ENCODE assay signal across 26 cellular contexts in the genomic region with DNA sequence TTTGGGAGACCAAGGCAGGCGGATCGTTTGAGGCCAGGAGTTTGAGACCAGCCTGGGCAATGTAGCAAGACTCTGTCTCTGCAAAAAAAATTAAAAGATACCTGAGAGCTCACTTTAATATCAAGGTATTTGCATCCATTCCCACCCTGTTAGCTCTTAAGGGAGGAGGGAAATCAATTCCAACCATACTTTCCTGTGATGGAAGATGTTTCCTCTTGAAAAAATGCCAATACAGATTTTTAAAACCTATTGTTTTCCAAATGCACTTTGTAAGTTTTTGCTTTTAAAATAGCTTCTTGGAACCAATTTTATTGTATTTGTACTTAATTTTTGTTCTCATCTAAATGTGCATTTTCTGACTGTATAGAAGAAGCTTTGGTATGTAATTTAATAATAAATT. TPM values are rescaled to one million over a fixed set of nuclear protein-coding genes. Genes with fewer than 3 reads are reported as not detected.
DNase-seq lines count a peak whose midpoint lies in the region; ATAC-seq, FAIRE-seq and TF ChIP-seq lines count a peak whose summit lies in the region.
"Had no signal": no experiment of that assay in that cellular context is flagged by ENCODE, and none has a peak within 500 bp of the region (broad histone marks: within the 10 kb centered on the region; RNA-seq: fewer than 3 reads in every experiment).

No MANE protein-coding gene starts in this region.

- no peaks in the 10 kb centered on the region for H3K4me1 Mint-ChIP-seq in memory B cell
- H3K4me1 Mint-ChIP-seq in natural killer cell: no peaks in the 10 kb centered on the region
- H3K4me1 Mint-ChIP-seq: B cell had no signal

- H3K9ac ChIP-seq in endothelial cell of umbilical vein (replicated peaks; ENCODE audit: extremely low read depth, insufficient read depth, low read length): no peak overlapping the region
- H3K9ac ChIP-seq: BLaER1 treated with 17β-estradiol and CSF1 and Interleukin-3, amounts not matched to agents 10 nM and 100 nM had no signal

- no peak overlapping the region for H3K4me3 ChIP-seq in A549
- H3K4me3 ChIP-seq in endothelial cell of umbilical vein (replicated peaks in 1 of 3; ENCODE audit: insufficient read depth in 1 of 3, low read depth in 1 of 3, low read length in 3 of 3): no peak overlapping the region
- H3K4me3 ChIP-seq: BLaER1 treated with 17β-estradiol and CSF1 and Interleukin-3, amounts not matched to agents 10 nM and 100 nM; GM12878 had no signal

- no peak overlapping the region for H3K4me3 Mint-ChIP-seq in memory B cell
- H3K4me3 Mint-ChIP-seq in natural killer cell: no peak overlapping the region
- H3K4me3 Mint-ChIP-seq: B cell; CD4-positive, alpha-beta T cell; CD8-positive, alpha-beta T cell had no signal

- FAIRE-seq in A549 (lab: Jason Lieb, UNC) (peak; percentile 56), endothelial cell of umbilical vein (lab: Jason Lieb, UNC) (peak; percentile 59)
- FAIRE-seq: A204.1, GM12878, GM12892, GM18507 had no signal

- CTCF ChIA-PET in A549 (lab: Yijun Ruan, JAX): interaction anchor here (0.9 to 2.8 kb wide), 3 partner anchors 9 to 49 kb away, joined by 3 to 10 read pairs (median 6); partner anchors contain the start of gene GOSR1
- CTCF ChIA-PET in endothelial cell of umbilical vein (lab: Charles Lee): interaction anchor here (1.0 to 2.2 kb wide), 5 partner anchors 12 to 189 kb away, joined by 3 to 5 read pairs (median 3); no protein-coding TSS in a partner anchor

- intact Hi-C loops in endothelial cell of umbilical vein (cut with micrococcal nuclease) (no loop called here), natural killer cell (cut with micrococcal nuclease) (no loop called here)

- no peaks in the 10 kb centered on the region for H3K27me3 Mint-ChIP-seq in memory B cell
- no peaks in the 10 kb centered on the region for H3K27me3 Mint-ChIP-seq in natural killer cell (ENCODE audit: low read depth in 2 of 2)
- H3K27me3 Mint-ChIP-seq: B cell; CD4-positive, alpha-beta T cell had no signal

- peaks cover 3 to 10% of the 10 kb centered on the region in 2 experiments for H3K36me3 ChIP-seq in endothelial cell of umbilical vein (ENCODE audit: control insufficient read depth in 2 of 2, extremely low read depth in 1 of 2, insufficient read depth in 2 of 2, low read length in 2 of 2)

- H3K4me2 ChIP-seq in A549 (no peak overlapping the region), endothelial cell of umbilical vein (ENCODE audit: insufficient read depth, low read length) (no peak overlapping the region)
- H3K4me2 ChIP-seq: BLaER1 treated with 17β-estradiol and CSF1 and Interleukin-3, amounts not matched to agents 10 nM and 100 nM had no signal

- no peak for TF ChIP-seq EP300 in A549 (IDR thresholded peaks at IDR 0.05)

- ATAC-seq in A549: no peak
- no peak for ATAC-seq in memory B cell (ENCODE audit: low read depth)
- no peak for ATAC-seq in natural killer cell
- ATAC-seq: CD8-positive, alpha-beta T cell; GM12878 had no signal

- DNase-seq in A549 (ENCODE audit: low read depth in 1 of 2, low spot score in 1 of 2) (no peak), dermis blood vessel endothelial cell (peak; percentile 69), endothelial cell of umbilical vein (ENCODE audit: low read depth, low spot score) (peak; percentile 69), memory B cell (ENCODE audit: low spot score in 2 of 2) (no peak), NCI-H345 treated with DMSO at 0.1 percent for 48 hours (lab: John Stamatoyannopoulos, UW; ENCODE audit: unreplicated experiment) (no peak), SIG-M5 treated with dmso at 0.1 percent for 504 hours (lab: John Stamatoyannopoulos, UW; ENCODE audit: unreplicated experiment) (no peak), natural killer cell (no peak)
- DNase-seq: 8988T; AML-193; CD4-positive, alpha-beta T cell; CD8-positive, alpha-beta T cell; COR-L47; DMS 273 treated with DMSO at 0.1 percent for 48 hours; DMS153; DMS53; DMS79; DND-41; EL; GDM1 had no signal

- no peak for TF ChIP-seq RAD21 in A549 (conservative IDR thresholded peaks at IDR 0.05 in 1 of 2, IDR thresholded peaks at IDR 0.05 in 1 of 2)

- H3K27ac Mint-ChIP-seq in memory B cell: peak overlapping the region; percentile 41
- H3K27ac Mint-ChIP-seq in natural killer cell: no peak overlapping the region
- H3K27ac Mint-ChIP-seq: B cell; CD4-positive, alpha-beta T cell; CD8-positive, alpha-beta T cell had no signal

- no peak for TF ChIP-seq POLR2A in A549 (IDR thresholded peaks at IDR 0.05; ENCODE audit: low read length)
- TF ChIP-seq POLR2A in endothelial cell of umbilical vein (IDR thresholded peaks at IDR 0.05; ENCODE audit: low read depth, low read length): no peak

- TF ChIP-seq CTCF in A549 (IDR thresholded peaks at IDR 0.05) (no peak), endothelial cell of umbilical vein (IDR thresholded peaks at IDR 0.05; ENCODE audit: extremely low read depth in 1 of 2, insufficient read depth in 1 of 2, low read depth in 1 of 2, low read length in 2 of 2) (no peak), natural killer cell (IDR thresholded peaks at IDR 0.05) (no peak)

- H3K36me3 Mint-ChIP-seq in memory B cell: peaks cover 14% of the 10 kb centered on the region
- no peaks in the 10 kb centered on the region for H3K36me3 Mint-ChIP-seq in natural killer cell

- no peaks in the 10 kb centered on the region for H3K79me2 ChIP-seq in endothelial cell of umbilical vein (ENCODE audit: control insufficient read depth, insufficient read depth, low read length)

- dilution Hi-C loops in endothelial cell of umbilical vein (cut with MboI; ENCODE audit: extremely low pct_ligation_motif_present, low sequenced_read_pairs): no loop called here

- BruUV-seq in endothelial cell of umbilical vein (replicated peaks; lab: Mats Ljungman, UMichigan): no TSS peak

- WGBS in A549 (ENCODE audit: missing lambda C conversion rate): 90% methylated on average over 2 of the region's 2 CpGs

- no peaks in the 10 kb centered on the region for H3K9me3 Mint-ChIP-seq in memory B cell
- no peaks in the 10 kb centered on the region for H3K9me3 Mint-ChIP-seq in natural killer cell
- H3K9me3 Mint-ChIP-seq: CD4-positive, alpha-beta T cell; CD8-positive, alpha-beta T cell had no signal

- H2AFZ ChIP-seq in endothelial cell of umbilical vein (ENCODE audit: low read depth, low read length): no peak overlapping the region

- H3K9me1 ChIP-seq in endothelial cell of umbilical vein (replicated peaks; ENCODE audit: control insufficient read depth, extremely low read depth, insufficient read depth, low read length): no peaks in the 10 kb centered on the region

- H3K27ac ChIP-seq in A549 (no peak overlapping the region), endothelial cell of umbilical vein (ENCODE audit: insufficient read depth, low read depth, low read length) (no peak overlapping the region)
- H3K27ac ChIP-seq: BLaER1 treated with 17β-estradiol and CSF1 and Interleukin-3, amounts not matched to agents 10 nM and 100 nM; C4-2B had no signal

- POLR2A ChIA-PET in A549 (lab: Yijun Ruan, JAX) (no interaction called here), endothelial cell of umbilical vein (lab: Charles Lee) (no interaction called here)

- no peaks in the 10 kb centered on the region for H3K27me3 ChIP-seq in endothelial cell of umbilical vein (ENCODE audit: control insufficient read depth in 2 of 2, insufficient read depth in 2 of 2, low read length in 2 of 2)
- H3K27me3 ChIP-seq: BLaER1 treated with 17β-estradiol and CSF1 and Interleukin-3, amounts not matched to agents 10 nM and 100 nM had no signal

- H3K9me3 ChIP-seq in A549: no peaks in the 10 kb centered on the region
- no peaks in the 10 kb centered on the region for H3K9me3 ChIP-seq in endothelial cell of umbilical vein (replicated peaks; ENCODE audit: control insufficient read depth, insufficient read depth, low read length)

- H4K20me1 ChIP-seq in endothelial cell of umbilical vein (replicated peaks; ENCODE audit: control insufficient read depth, extremely low read depth, insufficient read depth, low read length): no peaks in the 10 kb centered on the region

- no peaks in the 10 kb centered on the region for H3K4me1 ChIP-seq in A549
- peaks cover 13% of the 10 kb centered on the region for H3K4me1 ChIP-seq in endothelial cell of umbilical vein (ENCODE audit: control insufficient read depth, extremely low read depth, insufficient read depth, low read length)
- H3K4me1 ChIP-seq: BLaER1 treated with 17β-estradiol and CSF1 and Interleukin-3, amounts not matched to agents 10 nM and 100 nM had no signal

TF ChIP-seq in A549, 52 proteins besides CTCF, POLR2A, EP300 and RAD21:
- TF ChIP-seq ZSCAN20 (CRISPR knock-in tag; IDR thresholded peaks at IDR 0.05): no peak
- no peak for TF ChIP-seq RCOR1 (IDR thresholded peaks at IDR 0.05; ENCODE audit: low read depth, low read length)
- TF ChIP-seq PHF8 (IDR thresholded peaks at IDR 0.05; ENCODE audit: borderline replicate concordance, low read depth): no peak

TF ChIP-seq in endothelial cell of umbilical vein, 7 proteins besides CTCF, POLR2A, EP300 and RAD21 (continues in another document):
- TF ChIP-seq POLR2AphosphoS5 (IDR thresholded peaks at IDR 0.05; ENCODE audit: insufficient read depth, low read depth, low read length): no peak
- TF ChIP-seq EZH2 (IDR thresholded peaks at IDR 0.05; ENCODE audit: borderline replicate concordance, low read depth, low read length, severe bottlenecking): no peak
- no peak for TF ChIP-seq FOS (IDR thresholded peaks at IDR 0.05; ENCODE audit: borderline replicate concordance, insufficient read depth, low read length)
- TF ChIP-seq JUN (IDR thresholded peaks at IDR 0.05; ENCODE audit: borderline replicate concordance, insufficient read depth, insufficient read length, low read depth): no peak
- no peak for TF ChIP-seq GATA2 (IDR thresholded peaks at IDR 0.05; ENCODE audit: insufficient read depth, insufficient read length, low read depth, low read length)
- no peak for TF ChIP-seq MYC (IDR thresholded peaks at IDR 0.05; ENCODE audit: low read depth, low read length)

RNA-seq across cellular contexts. Expression of gene GOSR1, which starts 49.2 kb away (rescaled TPM):
- 46.1 and 49.6 TPM in 2 replicates for polyA plus RNA-seq in A549 (2011; rRNA removed)
- 10.9 and 14.3 TPM in 2 replicates for polyA plus RNA-seq in A549 (2012; cell fraction: cytosol; rRNA removed)
- 15.4 and 17.7 TPM in 2 replicates for polyA plus RNA-seq in A549 (2012; cell fraction: nucleus; rRNA removed)
- 45.1 to 55.4 TPM (median 48.8 TPM) in 3 replicates for polyA plus RNA-seq in A549 (2017; fragmentation: RNase III; extraction: RNeasy Plus Mini Kit Qiagen cat#74134 plus additional on column Dnase treatment)
- 41.5 and 51.0 TPM in 2 replicates for polyA minus RNA-seq in A549 (2011; rRNA and poly(A)+ RNA removed)
- 42.1 and 45.4 TPM in 2 replicates for total RNA-seq in dermis blood vessel endothelial cell
- 41.0 and 43.8 TPM in 2 replicates for total RNA-seq in endothelial cell of umbilical vein
- 8.5 and 13.8 TPM in 2 replicates for polyA plus RNA-seq in endothelial cell of umbilical vein
- 13.8 and 15.4 TPM in 2 replicates for polyA plus RNA-seq in endothelial cell of umbilical vein (2011; cell fraction: cytosol; rRNA removed)
- polyA plus RNA-seq in endothelial cell of umbilical vein (2011; cell fraction: nucleus; rRNA removed): 30.7 and 36.7 TPM in 2 replicates
- polyA plus RNA-seq in endothelial cell of umbilical vein (2012): 38.0 TPM in 2 replicates
- polyA minus RNA-seq in endothelial cell of umbilical vein: 21.2 and 35.4 TPM in 2 replicates
- 15.9 TPM for polyA minus RNA-seq in endothelial cell of umbilical vein (2011; cell fraction: cytosol; rRNA and poly(A)+ RNA removed)
- 40.7 and 53.0 TPM in 2 replicates for polyA minus RNA-seq in endothelial cell of umbilical vein (2011; cell fraction: nucleus; rRNA and poly(A)+ RNA removed)
- total RNA-seq in natural killer cell: 10 to 100 TPM; 45.0 to 57.5 (median 54.4) TPM

Comparison
In these comparisons a context has a peak if more than half of its experiments do, and no peak if none do; other contexts are left out.
1. DNase-seq: peak in dermis blood vessel endothelial cell (single experiment) and endothelial cell of umbilical vein (single experiment); none in A549 (0 of 2), memory B cell (0 of 2), NCI-H345 treated with DMSO at 0.1 percent for 48 hours (single experiment), SIG-M5 treated with dmso at 0.1 percent for 504 hours (single experiment) and natural killer cell (single experiment).